1 cellular context compared by ENCODE assay signal in genomic region chr9:113558632-113559502, GRCh38.
TF ChIP-seq lines count a peak whose summit lies in the region.

No MANE protein-coding gene starts in this region.

TF ChIP-seq in HepG2, 621 proteins besides CTCF, POLR2A, EP300 and RAD21 (continued from another document and continues in another):
- no peak for TF ChIP-seq PLSCR1 (CRISPR knock-in tag; IDR thresholded peaks at IDR 0.05; ENCODE audit: borderline replicate concordance)
- TF ChIP-seq HDAC2 (CRISPR knock-in tag; IDR thresholded peaks at IDR 0.05), result peak; percentile 58; the same call in 1 of the 2 replicates
- TF ChIP-seq ARID3A (IDR thresholded peaks at IDR 0.05; ENCODE audit: low read depth, low read length), result no peak
- TF ChIP-seq U2AF2 (IDR thresholded peaks at IDR 0.05; ENCODE audit: low read depth, low read length), result no peak
- TF ChIP-seq HNF4A (CRISPR knock-in tag; IDR thresholded peaks at IDR 0.05), result peak; percentile 69
- no peak for TF ChIP-seq ZNF503 (CRISPR knock-in tag; IDR thresholded peaks at IDR 0.05)
- 0 out of 2 replicates have a peak, but pooled peaks have one; percentile 60 for TF ChIP-seq THRA (CRISPR knock-in tag; IDR thresholded peaks at IDR 0.05; ENCODE audit: borderline replicate concordance)
- no peak for TF ChIP-seq KLF9 (CRISPR knock-in tag; IDR thresholded peaks at IDR 0.05; ENCODE audit: low read depth)
- TF ChIP-seq ZBTB20 (CRISPR knock-in tag; IDR thresholded peaks at IDR 0.05; ENCODE audit: borderline replicate concordance, low read depth), result peak; percentile 62; the same call in 1 of the 2 replicates
- peak; percentile 38; the same call in 1 of the 2 replicates for TF ChIP-seq ZNF501 (CRISPR knock-in tag; IDR thresholded peaks at IDR 0.05)
- no peak for TF ChIP-seq SRSF1 (optimal IDR thresholded peaks at IDR 0.05; ENCODE audit: low read depth, low read length)
- TF ChIP-seq AHDC1 (CRISPR knock-in tag; IDR thresholded peaks at IDR 0.05; ENCODE audit: borderline replicate concordance), result peak; percentile 43; the same call in 1 of the 2 replicates
- peak; percentile 84; the same call in 1 of the 2 replicates for TF ChIP-seq ZNF572 (CRISPR knock-in tag; IDR thresholded peaks at IDR 0.05)
- TF ChIP-seq ZNF367 (CRISPR knock-in tag; IDR thresholded peaks at IDR 0.05; ENCODE audit: borderline replicate concordance), result no peak
- TF ChIP-seq ELF3 (CRISPR knock-in tag; IDR thresholded peaks at IDR 0.05), result peak; percentile 42; the same call in 1 of the 2 replicates
- no peak for TF ChIP-seq ZKSCAN1 (IDR thresholded peaks at IDR 0.05; ENCODE audit: low read length)
- TF ChIP-seq MIER3 (CRISPR knock-in tag; IDR thresholded peaks at IDR 0.05; ENCODE audit: borderline replicate concordance), result 0 out of 2 replicates have a peak, but pooled peaks have one; percentile 17
- TF ChIP-seq ZFP36L1 (CRISPR knock-in tag; IDR thresholded peaks at IDR 0.05), result no peak
- TF ChIP-seq CREB3 (CRISPR knock-in tag; IDR thresholded peaks at IDR 0.05), result no peak
- TF ChIP-seq ZNF549 (CRISPR knock-in tag; IDR thresholded peaks at IDR 0.05), result no peak
- peak; percentile 90 for TF ChIP-seq RXRA (CRISPR knock-in tag; IDR thresholded peaks at IDR 0.05)
- no peak for TF ChIP-seq TP53 (CRISPR knock-in tag; conservative IDR thresholded peaks at IDR 0.05)
- no peak for TF ChIP-seq SOX13 (IDR thresholded peaks at IDR 0.05)
- peak in 1 of 2 experiments; percentile 49; a peak in 2 of 4 replicates for TF ChIP-seq SOX13 (CRISPR knock-in tag; conservative IDR thresholded peaks at IDR 0.05 in 1 of 2, IDR thresholded peaks at IDR 0.05 in 1 of 2)
- TF ChIP-seq CHCHD3 (CRISPR knock-in tag; IDR thresholded peaks at IDR 0.05), result no peak
- peak; percentile 80; the same call in 1 of the 2 replicates for TF ChIP-seq ZFP91 (CRISPR knock-in tag; IDR thresholded peaks at IDR 0.05; ENCODE audit: borderline replicate concordance)
- no peak for TF ChIP-seq SSRP1 (CRISPR knock-in tag; IDR thresholded peaks at IDR 0.05)
- peak; percentile 70 for TF ChIP-seq ZMYM4 (CRISPR knock-in tag; IDR thresholded peaks at IDR 0.05)
- TF ChIP-seq SNAPC2 (CRISPR knock-in tag; IDR thresholded peaks at IDR 0.05), result 0 out of 2 replicates have a peak, but pooled peaks have one; percentile 41
- peak; percentile 41; the same call in 1 of the 2 replicates for TF ChIP-seq HINFP (CRISPR knock-in tag; IDR thresholded peaks at IDR 0.05; ENCODE audit: low read depth)
- TF ChIP-seq KDM6A (CRISPR knock-in tag; IDR thresholded peaks at IDR 0.05; ENCODE audit: low read depth), result no peak
- peak; percentile 87 for TF ChIP-seq ERF (CRISPR knock-in tag; IDR thresholded peaks at IDR 0.05)
- TF ChIP-seq ATRX (CRISPR knock-in tag; IDR thresholded peaks at IDR 0.05; ENCODE audit: borderline replicate concordance), result no peak
- no peak for TF ChIP-seq MTF1 (CRISPR knock-in tag; IDR thresholded peaks at IDR 0.05)
- no peak for TF ChIP-seq SUZ12 (IDR thresholded peaks at IDR 0.05; ENCODE audit: low read depth, low read length)
- 0 out of 2 replicates have a peak, but pooled peaks have one; percentile 53 for TF ChIP-seq ZNF44 (CRISPR knock-in tag; IDR thresholded peaks at IDR 0.05)
- no peak for TF ChIP-seq PLRG1 (conservative IDR thresholded peaks at IDR 0.05)
- TF ChIP-seq SALL1 (CRISPR knock-in tag; IDR thresholded peaks at IDR 0.05), result peak; percentile 76
- 0 out of 2 replicates have a peak, but pooled peaks have one; percentile 34 for TF ChIP-seq ZNF878 (CRISPR knock-in tag; IDR thresholded peaks at IDR 0.05)
- peak; percentile 52 for TF ChIP-seq SOX5 (CRISPR knock-in tag; IDR thresholded peaks at IDR 0.05; ENCODE audit: borderline replicate concordance)
- TF ChIP-seq ZNF101 (CRISPR knock-in tag; IDR thresholded peaks at IDR 0.05; ENCODE audit: borderline replicate concordance, low read depth), result no peak
- peak; percentile 57; the same call in 1 of the 2 replicates for TF ChIP-seq ZFY (CRISPR knock-in tag; IDR thresholded peaks at IDR 0.05)
- no peak for TF ChIP-seq RELA (CRISPR knock-in tag; IDR thresholded peaks at IDR 0.05)
- TF ChIP-seq RBM22 (optimal IDR thresholded peaks at IDR 0.05; ENCODE audit: low read length), result no peak
- no peak for TF ChIP-seq FOXA1 (IDR thresholded peaks at IDR 0.05)
- TF ChIP-seq FOXA1 (CRISPR knock-in tag; IDR thresholded peaks at IDR 0.05), result 0 out of 2 replicates have a peak, but pooled peaks have one; percentile 15
- TF ChIP-seq KDM3A (CRISPR knock-in tag; IDR thresholded peaks at IDR 0.05; ENCODE audit: low read depth), result peak; percentile 21; the same call in 1 of the 2 replicates
- TF ChIP-seq ZBTB42 (CRISPR knock-in tag; IDR thresholded peaks at IDR 0.05), result no peak
- no peak for TF ChIP-seq FOXM1 (CRISPR knock-in tag; IDR thresholded peaks at IDR 0.05)
- 0 out of 4 replicates have a peak, but pooled peaks of 1 of the 2 experiments have one; percentile 16 for TF ChIP-seq HMGXB4 (CRISPR knock-in tag; IDR thresholded peaks at IDR 0.05; ENCODE audit: borderline replicate concordance in 1 of 2, low read depth in 1 of 2)
- TF ChIP-seq ZNF772 (CRISPR knock-in tag; IDR thresholded peaks at IDR 0.05), result 0 out of 2 replicates have a peak, but pooled peaks have one; percentile 61
- TF ChIP-seq RFX5 (IDR thresholded peaks at IDR 0.05; ENCODE audit: low read depth, low read length), result no peak
